In the genomic region with DNA sequence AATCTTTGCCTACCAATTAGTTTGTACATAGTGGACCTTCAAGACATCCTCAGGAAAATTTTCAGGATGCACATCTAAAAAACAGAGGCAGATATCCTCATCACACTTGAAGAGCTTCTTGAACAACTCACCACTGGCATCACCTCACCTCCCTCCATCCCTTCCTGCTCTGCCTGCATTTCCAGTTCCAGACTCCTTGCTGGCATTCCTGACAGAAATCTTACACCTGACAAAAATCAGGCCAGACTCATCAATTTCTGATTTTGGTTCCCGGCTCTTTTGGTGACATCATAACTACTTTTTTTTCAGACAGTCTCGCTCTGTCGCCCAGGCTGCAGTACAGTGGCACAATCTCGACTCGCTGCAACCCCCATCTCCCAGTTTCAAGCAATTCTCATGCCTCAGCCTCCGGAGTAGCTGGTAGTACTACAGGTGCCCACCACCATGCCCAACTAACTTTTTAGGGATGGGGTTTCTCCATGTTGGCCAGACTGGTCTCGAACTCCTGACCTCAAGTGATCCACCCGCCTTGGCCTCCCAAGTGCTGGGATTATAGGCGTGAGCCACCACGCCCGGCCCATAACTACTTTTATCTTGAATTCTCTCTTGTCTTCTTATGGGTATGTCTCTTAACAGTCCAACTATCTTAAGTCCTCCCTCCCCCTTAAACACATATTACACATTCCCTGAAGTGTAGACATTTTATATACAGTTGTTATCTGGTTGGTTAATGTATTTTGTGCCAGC, we compare ENCODE assay signal across 21 cellular contexts.
DNase-seq lines count a peak whose midpoint lies in the region; ATAC-seq, FAIRE-seq and TF ChIP-seq lines count a peak whose summit lies in the region.
"Had no signal": no experiment of that assay in that cellular context is flagged by ENCODE, and none has a peak within 500 bp of the region (broad histone marks: within the 10 kb centered on the region; RNA-seq: fewer than 3 reads in every experiment).

No MANE protein-coding gene starts in this region.

- peak overlapping the region; percentile 73 for H3K27ac Mint-ChIP-seq in HFFc6
- peak overlapping the region; percentile 11 for H3K27ac Mint-ChIP-seq in glutamatergic neuron (ENCODE audit: unreplicated experiment)
- H3K27ac Mint-ChIP-seq: H9 had no signal

- H3K27me3 Mint-ChIP-seq in HFFc6 (ENCODE audit: insufficient read depth) (peaks cover 4% of the 10 kb centered on the region; the same call in 1 of the 2 replicates), glutamatergic neuron (ENCODE audit: unreplicated experiment) (peaks cover 2% of the 10 kb centered on the region)

- peak; percentile 62 for FAIRE-seq in bronchial epithelial cell (lab: Jason Lieb, UNC)
- FAIRE-seq: GM12892 had no signal

- no peak for TF ChIP-seq EP300 in sigmoid colon (IDR thresholded peaks at IDR 0.05)
- TF ChIP-seq EP300 in ovary (IDR thresholded peaks at IDR 0.05): no peak

- no peaks in the 10 kb centered on the region for H3K9me3 Mint-ChIP-seq in HFFc6
- no peaks in the 10 kb centered on the region for H3K9me3 Mint-ChIP-seq in glutamatergic neuron (ENCODE audit: unreplicated experiment)
- H3K9me3 Mint-ChIP-seq: H9 had no signal

- no peak for TF ChIP-seq CTCF in HFFc6 (IDR thresholded peaks at IDR 0.05)
- TF ChIP-seq CTCF in bronchial epithelial cell (IDR thresholded peaks at IDR 0.05; ENCODE audit: insufficient read depth, low read length, severe bottlenecking): no peak
- TF ChIP-seq CTCF in glutamatergic neuron (IDR thresholded peaks at IDR 0.05; ENCODE audit: partially characterized antibody, unreplicated experiment): no peak
- no peak for TF ChIP-seq CTCF in sigmoid colon (IDR thresholded peaks at IDR 0.05)
- TF ChIP-seq CTCF in ovary (IDR thresholded peaks at IDR 0.05): no peak

- H3K36me3 Mint-ChIP-seq in HFFc6 (ENCODE audit: low read depth) (peaks cover 48% of the 10 kb centered on the region), glutamatergic neuron (ENCODE audit: unreplicated experiment) (no peaks in the 10 kb centered on the region)

- TF ChIP-seq POLR2A in sigmoid colon (IDR thresholded peaks at IDR 0.05) (no peak), ovary (IDR thresholded peaks at IDR 0.05) (no peak)

- H3K4me3 ChIP-seq in bronchial epithelial cell (ENCODE audit: low read depth, low read length): no peak overlapping the region
- H3K4me3 ChIP-seq in sigmoid colon: no peak overlapping the region
- no peak overlapping the region for H3K4me3 ChIP-seq in ovary

- H3K27ac ChIP-seq in sigmoid colon (peak overlapping the region; percentile 66 to 100 (median 88)), ovary (no peak overlapping the region)
- H3K27ac ChIP-seq: C4-2B had no signal

- WGBS in sigmoid colon, 2 donors: 84 to 91% methylated on average over 11 of the region's 11 CpGs
- WGBS in ovary, 3 donors: 95 to 96% (median 95%) methylated on average over 11 of the region's 11 CpGs

- peaks cover 0 to 97% (median 79%) of the 10 kb centered on the region in 4 donors for H3K4me1 ChIP-seq in sigmoid colon
- H3K4me1 ChIP-seq in ovary (ENCODE audit: insufficient read depth): peaks cover 4% of the 10 kb centered on the region

- intact Hi-C loops in sigmoid colon (cut with DNase I) (no loop called here), ovary (cut with DNase I) (no loop called here)

- no peak for DNase-seq in HFFc6
- DNase-seq in bronchial epithelial cell (ENCODE audit: low read depth): peak; percentile 38
- no peak for DNase-seq in glutamatergic neuron
- DNase-seq in sigmoid colon: no peak
- DNase-seq in cerebellar cortex (ENCODE audit: low spot score): no peak
- no peak for DNase-seq in HuH-7 (ENCODE audit: low spot score)
- DNase-seq in ovary: no peak
- DNase-seq: DMS 273 treated with DMSO at 0.1 percent for 48 hours, GF-D8, H9, Kasumi-1, NCI-H1105, NCI-H1694 treated with DMSO at 0.1 percent for 48 hours, NCI-H2107, NCI-H345, NCI-H526 treated with DMSO at 0.1 percent for 48 hours, SHP77, SK-N-SH had no signal

- H3K36me3 ChIP-seq in bronchial epithelial cell (ENCODE audit: control insufficient read depth, insufficient read depth, low read length): no peaks in the 10 kb centered on the region
- peaks cover 0 to 8% (median 2%) of the 10 kb centered on the region in 4 donors for H3K36me3 ChIP-seq in sigmoid colon
- H3K36me3 ChIP-seq in ovary: no peaks in the 10 kb centered on the region

- H3K27me3 ChIP-seq in bronchial epithelial cell (ENCODE audit: control insufficient read depth, insufficient read depth, low read length): no peaks in the 10 kb centered on the region
- no peaks in the 10 kb centered on the region for H3K27me3 ChIP-seq in sigmoid colon
- H3K27me3 ChIP-seq in ovary: no peaks in the 10 kb centered on the region

- no peaks in the 10 kb centered on the region for H3K9me3 ChIP-seq in sigmoid colon
- no peaks in the 10 kb centered on the region for H3K9me3 ChIP-seq in ovary
- H3K9me3 ChIP-seq: SK-N-SH had no signal

- H3K4me3 Mint-ChIP-seq in HFFc6 (peak overlapping the region; percentile 36; the same call in 1 of the 2 replicates), glutamatergic neuron (ENCODE audit: unreplicated experiment) (no peak overlapping the region)
- H3K4me3 Mint-ChIP-seq: H9 had no signal

- ATAC-seq in HG03354 (IDR thresholded peaks at IDR 0.05; ENCODE audit: poor library complexity, severe bottlenecking, unreplicated experiment): no peak

- H3K4me1 Mint-ChIP-seq in HFFc6 (ENCODE audit: low read depth) (peaks cover 91% of the 10 kb centered on the region), glutamatergic neuron (ENCODE audit: low read depth, unreplicated experiment) (no peaks in the 10 kb centered on the region)

Comparison
In these comparisons a context has a peak if more than half of its experiments do, and no peak if none do; other contexts are left out.
1. H3K27ac ChIP-seq: peak in sigmoid colon (4 of 4); none in ovary (0 of 2).